ENCODE assay signal across 12 cellular contexts in genomic region chr5:2149196-2149541, GRCh38.
DNase-seq lines count a peak whose midpoint lies in the region; ATAC-seq and TF ChIP-seq lines count a peak whose summit lies in the region.
"Had no signal": no experiment of that assay in that cellular context is flagged by ENCODE, and none has a peak within 500 bp of the region (broad histone marks: within the 10 kb centered on the region; RNA-seq: fewer than 3 reads in every experiment).

No MANE protein-coding gene starts in this region.

- H3K9me3 ChIP-seq in HEK293 (ENCODE audit: control insufficient read depth, insufficient read depth, low read depth, low read length) = no peaks in the 10 kb centered on the region
- H3K9me3 ChIP-seq: HAP-1, lower lobe of right lung had no signal

- no peak overlapping the region for H3K4me3 Mint-ChIP-seq in activated CD4-positive, alpha-beta memory T cell treated with anti-CD3 and anti-CD28 coated beads for 36 hours

- POLR2A ChIA-PET in HEK293 (lab: Yijun Ruan, JAX) = no interaction called here
- POLR2A ChIA-PET in activated CD4-positive, alpha-beta memory T cell treated with anti-CD3 and anti-CD28 coated beads for 36 hours (lab: Charles Lee) = no interaction called here

- H3K9me3 Mint-ChIP-seq in activated CD4-positive, alpha-beta memory T cell treated with anti-CD3 and anti-CD28 coated beads for 36 hours = no peaks in the 10 kb centered on the region

- no peaks in the 10 kb centered on the region for H3K4me1 Mint-ChIP-seq in activated CD4-positive, alpha-beta memory T cell treated with anti-CD3 and anti-CD28 coated beads for 36 hours (ENCODE audit: low read depth)

- H3K4me1 ChIP-seq in HEK293 (ENCODE audit: control insufficient read depth, insufficient read depth, low read length) = no peaks in the 10 kb centered on the region
- H3K4me1 ChIP-seq: HAP-1, lower lobe of right lung had no signal

- ATAC-seq in HG02642 (IDR thresholded peaks at IDR 0.05; ENCODE audit: poor library complexity, unreplicated experiment) (no peak), HG02884 (IDR thresholded peaks at IDR 0.05; ENCODE audit: unreplicated experiment) (no peak)
- ATAC-seq: lower lobe of right lung had no signal

- no peaks in the 10 kb centered on the region for H3K36me3 ChIP-seq in HEK293 (ENCODE audit: control insufficient read depth in 2 of 2, insufficient read depth in 1 of 2, low read length in 2 of 2)
- H3K36me3 ChIP-seq: HAP-1, lower lobe of right lung had no signal

- no peak overlapping the region for H3K27ac ChIP-seq in HEK293 (ENCODE audit: extremely low read depth, low read depth, low read length)
- H3K27ac ChIP-seq: dorsolateral prefrontal cortex, lower lobe of right lung had no signal

- DNase-seq in DMS79 treated with DMSO at 0.1 percent for 48 hours (lab: John Stamatoyannopoulos, UW) = peak; percentile 23
- DNase-seq in NCI-H748 treated with DMSO at 0.1 percent for 48 hours (lab: John Stamatoyannopoulos, UW) = peak; percentile 96
- peak; percentile 85 to 95 for DNase-seq in foreskin fibroblast
- no peak for DNase-seq in cerebellum (ENCODE audit: low spot score)
- DNase-seq in activated CD4-positive, alpha-beta memory T cell treated with anti-CD3 and anti-CD28 coated beads for 36 hours = no peak
- DNase-seq: lower lobe of right lung, NCI-H2227 treated with DMSO at 0.1 percent for 48 hours had no signal

- no peak overlapping the region for H3K4me3 ChIP-seq in HEK293 (ENCODE audit: low read depth, low read length)
- H3K4me3 ChIP-seq in foreskin fibroblast (ENCODE audit: low read depth in 1 of 2, low read length in 2 of 2) = no peak overlapping the region
- H3K4me3 ChIP-seq: dorsolateral prefrontal cortex, HAP-1, lower lobe of right lung had no signal

- intact Hi-C loops in activated CD4-positive, alpha-beta memory T cell treated with anti-CD3 and anti-CD28 coated beads for 36 hours (cut with micrococcal nuclease) = no loop called here

- H3K36me3 Mint-ChIP-seq in activated CD4-positive, alpha-beta memory T cell treated with anti-CD3 and anti-CD28 coated beads for 36 hours = no peaks in the 10 kb centered on the region

- CTCF ChIA-PET in HEK293 (lab: Yijun Ruan, JAX) = interaction anchor here (0.5 to 0.9 kb wide), 6 partner anchors 14 to 555 kb away, joined by 3 to 4 read pairs (median 3); no protein-coding TSS in a partner anchor
- CTCF ChIA-PET in activated CD4-positive, alpha-beta memory T cell treated with anti-CD3 and anti-CD28 coated beads for 36 hours (lab: Charles Lee) = no interaction called here

- no peak for TF ChIP-seq CTCF in HEK293 (tag by site-specific recombination; IDR thresholded peaks at IDR 0.05)
- no peak for TF ChIP-seq CTCF in foreskin fibroblast (IDR thresholded peaks at IDR 0.05; ENCODE audit: low read depth, low read length)

- H3K27ac Mint-ChIP-seq in activated CD4-positive, alpha-beta memory T cell treated with anti-CD3 and anti-CD28 coated beads for 36 hours = no peak overlapping the region

- H3K27me3 Mint-ChIP-seq in activated CD4-positive, alpha-beta memory T cell treated with anti-CD3 and anti-CD28 coated beads for 36 hours = peaks cover 12% of the 10 kb centered on the region

TF ChIP-seq in HEK293, 187 proteins besides CTCF, POLR2A, EP300 and RAD21 (continues in another document):
- TF ChIP-seq ZEB2 (tag by site-specific recombination; IDR thresholded peaks at IDR 0.05) (peak; percentile 66), IKZF3 (tag by site-specific recombination; IDR thresholded peaks at IDR 0.05) (no peak), ZNF433 (tag by site-specific recombination; IDR thresholded peaks at IDR 0.05; ENCODE audit: low read depth) (no peak), ZNF785 (tag by site-specific recombination; IDR thresholded peaks at IDR 0.05) (no peak), ZNF398 (tag by site-specific recombination; IDR thresholded peaks at IDR 0.05) (peak; percentile 90), YY1 (tag by site-specific recombination; IDR thresholded peaks at IDR 0.05) (no peak), ZNF629 (tag by site-specific recombination; IDR thresholded peaks at IDR 0.05) (peak; percentile 67), ZIC2 (tag by site-specific recombination; IDR thresholded peaks at IDR 0.05) (peak; percentile 35; the same call in 1 of the 2 replicates), ZNF692 (tag by site-specific recombination; IDR thresholded peaks at IDR 0.05) (peak; percentile 32; the same call in 1 of the 2 replicates), ZBTB21 (tag by site-specific recombination; IDR thresholded peaks at IDR 0.05) (0 out of 2 replicates have a peak, but pooled peaks have one; percentile 29), ZNF24 (tag by site-specific recombination; IDR thresholded peaks at IDR 0.05) (0 out of 2 replicates have a peak, but pooled peaks have one; percentile 57), OSR2 (tag by site-specific recombination; IDR thresholded peaks at IDR 0.05) (peak; percentile 68; the same call in 1 of the 2 replicates), ZFHX2 (tag by site-specific recombination; conservative IDR thresholded peaks at IDR 0.05) (no peak; the same call in 1 of the 2 replicates), KLF17 (tag by site-specific recombination; IDR thresholded peaks at IDR 0.05) (peak; percentile 94), ZBTB20 (tag by site-specific recombination; IDR thresholded peaks at IDR 0.05) (peak; percentile 69)
- TF ChIP-seq, protein P1, sequence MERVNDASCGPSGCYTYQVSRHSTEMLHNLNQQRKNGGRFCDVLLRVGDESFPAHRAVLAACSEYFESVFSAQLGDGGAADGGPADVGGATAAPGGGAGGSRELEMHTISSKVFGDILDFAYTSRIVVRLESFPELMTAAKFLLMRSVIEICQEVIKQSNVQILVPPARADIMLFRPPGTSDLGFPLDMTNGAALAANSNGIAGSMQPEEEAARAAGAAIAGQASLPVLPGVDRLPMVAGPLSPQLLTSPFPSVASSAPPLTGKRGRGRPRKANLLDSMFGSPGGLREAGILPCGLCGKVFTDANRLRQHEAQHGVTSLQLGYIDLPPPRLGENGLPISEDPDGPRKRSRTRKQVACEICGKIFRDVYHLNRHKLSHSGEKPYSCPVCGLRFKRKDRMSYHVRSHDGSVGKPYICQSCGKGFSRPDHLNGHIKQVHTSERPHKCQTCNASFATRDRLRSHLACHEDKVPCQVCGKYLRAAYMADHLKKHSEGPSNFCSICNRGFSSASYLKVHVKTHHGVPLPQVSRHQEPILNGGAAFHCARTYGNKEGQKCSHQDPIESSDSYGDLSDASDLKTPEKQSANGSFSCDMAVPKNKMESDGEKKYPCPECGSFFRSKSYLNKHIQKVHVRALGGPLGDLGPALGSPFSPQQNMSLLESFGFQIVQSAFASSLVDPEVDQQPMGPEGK (tag by site-specific recombination; IDR thresholded peaks at IDR 0.05) = 0 out of 2 replicates have a peak, but pooled peaks have one; percentile 17
- TF ChIP-seq, protein P2, sequence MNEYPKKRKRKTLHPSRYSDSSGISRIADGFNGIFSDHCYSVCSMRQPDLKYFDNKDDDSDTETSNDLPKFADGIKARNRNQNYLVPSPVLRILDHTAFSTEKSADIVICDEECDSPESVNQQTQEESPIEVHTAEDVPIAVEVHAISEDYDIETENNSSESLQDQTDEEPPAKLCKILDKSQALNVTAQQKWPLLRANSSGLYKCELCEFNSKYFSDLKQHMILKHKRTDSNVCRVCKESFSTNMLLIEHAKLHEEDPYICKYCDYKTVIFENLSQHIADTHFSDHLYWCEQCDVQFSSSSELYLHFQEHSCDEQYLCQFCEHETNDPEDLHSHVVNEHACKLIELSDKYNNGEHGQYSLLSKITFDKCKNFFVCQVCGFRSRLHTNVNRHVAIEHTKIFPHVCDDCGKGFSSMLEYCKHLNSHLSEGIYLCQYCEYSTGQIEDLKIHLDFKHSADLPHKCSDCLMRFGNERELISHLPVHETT (tag by site-specific recombination; IDR thresholded peaks at IDR 0.05) = 0 out of 2 replicates have a peak, but pooled peaks have one; percentile 51

Comparison
In these comparisons a context has a peak if more than half of its experiments do, and no peak if none do; other contexts are left out.
1. DNase-seq: peak in DMS79 treated with DMSO at 0.1 percent for 48 hours (single experiment), NCI-H748 treated with DMSO at 0.1 percent for 48 hours (single experiment) and foreskin fibroblast (2 of 2); none in cerebellum (single experiment) and activated CD4-positive, alpha-beta memory T cell treated with anti-CD3 and anti-CD28 coated beads for 36 hours (single experiment).